19 cellular contexts compared by ENCODE assay signal in the genomic region with DNA sequence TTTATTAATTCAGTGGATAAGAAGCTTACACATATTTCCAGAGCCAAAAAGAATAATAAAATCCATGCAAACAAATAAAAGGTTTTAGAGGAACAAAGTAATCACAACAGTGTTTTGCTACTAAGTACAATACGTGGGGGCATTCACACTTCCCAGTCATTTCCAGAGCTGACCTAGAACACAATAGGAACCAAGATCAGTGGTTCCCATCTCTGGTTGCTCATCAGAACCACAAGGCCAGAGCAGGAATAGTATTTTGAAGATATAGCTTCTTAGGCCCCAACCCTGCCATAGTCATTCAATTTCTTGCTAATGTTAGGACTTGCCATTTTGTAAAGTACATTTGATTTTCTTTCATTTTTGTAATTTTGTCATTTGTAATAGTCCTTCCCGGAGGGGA.
DNase-seq lines count a peak whose midpoint lies in the region; ATAC-seq, FAIRE-seq and TF ChIP-seq lines count a peak whose summit lies in the region.
"Had no signal": no experiment of that assay in that cellular context is flagged by ENCODE, and none has a peak within 500 bp of the region (broad histone marks: within the 10 kb centered on the region; RNA-seq: fewer than 3 reads in every experiment).

No MANE protein-coding gene starts in this region.

- peak; percentile 13 for FAIRE-seq in GM12891 (lab: Jason Lieb, UNC)

- intact Hi-C loops in activated naive CD4-positive, alpha-beta T cell treated with anti-CD3 and anti-CD28 coated beads for 36 hours (cut with micrococcal nuclease): loop anchor here (10.0 kb wide), 1 partner anchor 997 kb away; no protein-coding TSS in a partner anchor

- TF ChIP-seq CTCF in omental fat pad (IDR thresholded peaks at IDR 0.05): no peak

- H3K27me3 Mint-ChIP-seq in activated naive CD4-positive, alpha-beta T cell treated with anti-CD3 and anti-CD28 coated beads for 36 hours (ENCODE audit: low read depth): no peaks in the 10 kb centered on the region

- peak; percentile 61 for ATAC-seq in stimulated activated effector memory CD8-positive, alpha-beta T cell treated with anti-CD3 and anti-CD28 coated beads, Interleukin-12 subunit alpha, Interleukin-12 subunit beta, amount 100 ng/mL, for 72 hours
- no peak for ATAC-seq in omental fat pad (ENCODE audit: low FRiP score)

- peak overlapping the region; percentile 79 for H3K27ac ChIP-seq in Karpas-422 (ENCODE audit: low read length)
- H3K27ac ChIP-seq: GM23248, Peyer's patch, SJSA1 had no signal

- no peak for DNase-seq in activated naive CD4-positive, alpha-beta T cell treated with anti-CD3 and anti-CD28 coated beads for 36 hours
- DNase-seq in activated naive CD4-positive, alpha-beta T cell treated with anti-CD3 and anti-CD28 coated beads, Interleukin-2, amount 50 U/mL, for 16 hours: no peak
- DNase-seq in GM12891 (ENCODE audit: insufficient read length, low spot score): no peak
- no peak for DNase-seq in Karpas-422
- DNase-seq in stimulated activated effector memory CD8-positive, alpha-beta T cell treated with anti-CD3 and anti-CD28 coated beads, Interleukin-12 subunit alpha, Interleukin-12 subunit beta, amount 100 ng/mL, for 72 hours (ENCODE audit: low spot score in 2 of 2): no peak
- DNase-seq in AG08396 (ENCODE audit: low spot score): no peak
- DNase-seq in omental fat pad (ENCODE audit: low spot score): no peak
- DNase-seq: DMS 273 treated with DMSO at 0.1 percent for 48 hours; DND-41; GM23248; HCEC 1CT; NCI-H1105 treated with DMSO at 0.1 percent for 48 hours; NCI-H1694; NCI-H2081 treated with DMSO at 0.1 percent for 48 hours; NCI-H446 treated with DMSO at 0.1 percent for 48 hours; NK-92 treated with Interleukin-12 subunit alpha and Interleukin-12 subunit beta, amount 100 ng/mL, for 24 hours; Peyer's patch had no signal

- H3K4me1 Mint-ChIP-seq in activated naive CD4-positive, alpha-beta T cell treated with anti-CD3 and anti-CD28 coated beads for 36 hours (ENCODE audit: low read depth): peaks cover 24% of the 10 kb centered on the region
- H3K4me1 Mint-ChIP-seq in stimulated activated effector memory CD8-positive, alpha-beta T cell treated with anti-CD3 and anti-CD28 coated beads, Interleukin-12 subunit alpha, Interleukin-12 subunit beta, amount 100 ng/mL, for 72 hours: peaks cover 48% of the 10 kb centered on the region

- H3K4me3 ChIP-seq in Karpas-422 (ENCODE audit: low read length): no peak overlapping the region
- H3K4me3 ChIP-seq: GM23248, Peyer's patch, SJSA1 had no signal

- no peak for TF ChIP-seq POLR2A in GM12891 (IDR thresholded peaks at IDR 0.05; ENCODE audit: low read depth, low read length)

- no peak overlapping the region for H3K4me2 ChIP-seq in Karpas-422 (ENCODE audit: low read depth, low read length, poor library complexity, severe bottlenecking)

- no peaks in the 10 kb centered on the region for H3K9me3 ChIP-seq in Karpas-422 (ENCODE audit: low read length)
- H3K9me3 ChIP-seq: Peyer's patch, SJSA1 had no signal

- peak overlapping the region; percentile 39 for H3K27ac Mint-ChIP-seq in activated naive CD4-positive, alpha-beta T cell treated with anti-CD3 and anti-CD28 coated beads for 36 hours
- H3K27ac Mint-ChIP-seq in stimulated activated effector memory CD8-positive, alpha-beta T cell treated with anti-CD3 and anti-CD28 coated beads, Interleukin-12 subunit alpha, Interleukin-12 subunit beta, amount 100 ng/mL, for 72 hours: peak overlapping the region; percentile 86

- H3K27me3 ChIP-seq in Karpas-422 (ENCODE audit: low read length): no peaks in the 10 kb centered on the region
- H3K27me3 ChIP-seq: Peyer's patch, SJSA1 had no signal

- no peaks in the 10 kb centered on the region for H4K20me1 ChIP-seq in Karpas-422 (ENCODE audit: insufficient read depth, low read depth, low read length)

- peaks cover 35% of the 10 kb centered on the region for H3K79me2 ChIP-seq in Karpas-422 (ENCODE audit: low read length)

- no peak overlapping the region for H2AFZ ChIP-seq in Karpas-422 (ENCODE audit: low read length)
- H2AFZ ChIP-seq: GM23248 had no signal

- H3K9ac ChIP-seq in Karpas-422 (ENCODE audit: low read length): 0 out of 2 replicates have a peak overlapping the region, but pooled peaks have one; percentile 4
- H3K9ac ChIP-seq: GM23248 had no signal

- H3K4me1 ChIP-seq in Karpas-422 (ENCODE audit: low read length): peaks cover 78% of the 10 kb centered on the region
- H3K4me1 ChIP-seq: Peyer's patch had no signal

- CTCF ChIA-PET in activated naive CD4-positive, alpha-beta T cell treated with anti-CD3 and anti-CD28 coated beads for 36 hours (lab: Charles Lee): interaction anchor here (0.6 kb wide), 1 partner anchor 811 kb away, joined by 3 read pairs; no protein-coding TSS in a partner anchor

- H3K4me3 Mint-ChIP-seq in activated naive CD4-positive, alpha-beta T cell treated with anti-CD3 and anti-CD28 coated beads for 36 hours: no peak overlapping the region
- H3K4me3 Mint-ChIP-seq in stimulated activated effector memory CD8-positive, alpha-beta T cell treated with anti-CD3 and anti-CD28 coated beads, Interleukin-12 subunit alpha, Interleukin-12 subunit beta, amount 100 ng/mL, for 72 hours: peak overlapping the region; percentile 51
- H3K4me3 Mint-ChIP-seq: CD14-positive monocyte had no signal

- peaks cover 6% of the 10 kb centered on the region for H3K9me3 Mint-ChIP-seq in activated naive CD4-positive, alpha-beta T cell treated with anti-CD3 and anti-CD28 coated beads for 36 hours
- no peaks in the 10 kb centered on the region for H3K9me3 Mint-ChIP-seq in stimulated activated effector memory CD8-positive, alpha-beta T cell treated with anti-CD3 and anti-CD28 coated beads, Interleukin-12 subunit alpha, Interleukin-12 subunit beta, amount 100 ng/mL, for 72 hours

- H3K36me3 ChIP-seq in Karpas-422 (ENCODE audit: insufficient read depth, low read length): peaks cover 24% of the 10 kb centered on the region; the same call in 1 of the 2 replicates
- H3K36me3 ChIP-seq: Peyer's patch, SJSA1 had no signal

- peaks cover 8% of the 10 kb centered on the region for H3K36me3 Mint-ChIP-seq in activated naive CD4-positive, alpha-beta T cell treated with anti-CD3 and anti-CD28 coated beads for 36 hours (ENCODE audit: low read depth)
- H3K36me3 Mint-ChIP-seq in stimulated activated effector memory CD8-positive, alpha-beta T cell treated with anti-CD3 and anti-CD28 coated beads, Interleukin-12 subunit alpha, Interleukin-12 subunit beta, amount 100 ng/mL, for 72 hours: peaks cover 28% of the 10 kb centered on the region

- no peaks in the 10 kb centered on the region for H3K9me2 ChIP-seq in Karpas-422 (replicated peaks; ENCODE audit: insufficient read depth, low read length)

TF ChIP-seq in GM12891, 5 proteins besides CTCF, POLR2A, EP300 and RAD21:
- TF ChIP-seq SPI1 (IDR thresholded peaks at IDR 0.05; ENCODE audit: low read depth, low read length) (no peak), POLR2AphosphoS5 (IDR thresholded peaks at IDR 0.05; ENCODE audit: low read depth, low read length) (no peak), POU2F2 (IDR thresholded peaks at IDR 0.05; ENCODE audit: low read depth, low read length) (no peak), PAX5 (IDR thresholded peaks at IDR 0.05; ENCODE audit: insufficient read depth, low read length, severe bottlenecking) (no peak), TAF1 (IDR thresholded peaks at IDR 0.05; ENCODE audit: low read depth, low read length) (no peak)
